ENCODE assay signal across 11 cellular contexts in genomic region chr20:38369387-38369786, GRCh38. TPM values are rescaled to one million over a fixed set of nuclear protein-coding genes. Genes with fewer than 3 reads are reported as not detected.
DNase-seq lines count a peak whose midpoint lies in the region; ATAC-seq, FAIRE-seq and TF ChIP-seq lines count a peak whose summit lies in the region.
"Had no signal": no experiment of that assay in that cellular context is flagged by ENCODE, and none has a peak within 500 bp of the region (broad histone marks: within the 10 kb centered on the region; RNA-seq: fewer than 3 reads in every experiment).

No MANE protein-coding gene starts in this region.

- POLR2A ChIA-PET in H1 (lab: Charles Lee; ENCODE audit: partially characterized antibody): interaction anchor here (0.8 to 0.9 kb wide), 3 partner anchors 9 to 66 kb away, joined by 3 read pairs; partner anchors contain the start of gene SNHG17

- H3K9ac ChIP-seq in H1 (replicated peaks in 1 of 4; ENCODE audit: extremely low read depth in 1 of 4, low read depth in 3 of 4, low read length in 3 of 4) (no peak overlapping the region), kidney (ENCODE audit: low read length in 2 of 2) (no peak overlapping the region)

- H2AFZ ChIP-seq in H1 (ENCODE audit: low read length): peak overlapping the region; percentile 98; the same call in 1 of the 2 replicates

- no peaks in the 10 kb centered on the region; a peak in 1 of 7 replicates for H3K27me3 ChIP-seq in H1 (replicated peaks in 1 of 4; ENCODE audit: control insufficient read depth in 3 of 4, extremely low read depth in 1 of 4, insufficient read depth in 3 of 4, low read length in 3 of 4)

- no peak overlapping the region for H4K5ac ChIP-seq in H1 (ENCODE audit: insufficient read length, low read depth, low read length)

- H3K14ac ChIP-seq in H1 (ENCODE audit: insufficient read length): no peak overlapping the region

- H3K23me2 ChIP-seq in H1 (ENCODE audit: low read depth, low read length): no peaks in the 10 kb centered on the region

- ATAC-seq in stimulated activated memory B cell treated with anti-CD40 and anti-IgM and Interleukin-4, amounts not matched to agents 10 μg/mL and 1 μg/mL and 100 μg/mL, for 72 hours: peak; percentile 72
- no peak for ATAC-seq in GM18867 (IDR thresholded peaks at IDR 0.05; ENCODE audit: unreplicated experiment)

- no peak overlapping the region for H3K23ac ChIP-seq in H1 (ENCODE audit: insufficient read length)

- no peak overlapping the region for H2BK5ac ChIP-seq in H1 (ENCODE audit: low read depth, low read length)

- no peaks in the 10 kb centered on the region for H3K79me1 ChIP-seq in H1 (ENCODE audit: low read depth, low read length)

- WGBS in H1 (ENCODE audit: extremely low coverage in 1 of 2, insufficient coverage in 1 of 2, insufficient read length in 1 of 2, insufficient replicate concordance in 2 of 2, low coverage in 1 of 2, low lambda C conversion rate in 2 of 2, missing lambda C conversion rate in 1 of 2), 2 experiments: 60% methylated on average over 2 of the region's 2 CpGs; no CpG with 5 or more reads in 1 of the 2 experiments

- no peaks in the 10 kb centered on the region for H4K20me1 ChIP-seq in H1 (replicated peaks in 1 of 2; ENCODE audit: control insufficient read depth in 1 of 2, insufficient read depth in 2 of 2, low read length in 2 of 2)

- H3K9me3 ChIP-seq in H1 (ENCODE audit: insufficient read depth in 2 of 2, low read depth in 1 of 2, low read length in 1 of 2) (no peaks in the 10 kb centered on the region), kidney (ENCODE audit: control insufficient read depth in 1 of 2, low read length in 2 of 2) (no peaks in the 10 kb centered on the region)

- H2BK120ac ChIP-seq in H1 (replicated peaks; ENCODE audit: low read depth, low read length): no peak overlapping the region

- H3K27ac Mint-ChIP-seq in stimulated activated memory B cell treated with anti-CD40 and anti-IgM and Interleukin-4, amounts not matched to agents 10 μg/mL and 1 μg/mL and 100 μg/mL, for 72 hours: no peak overlapping the region
- H3K27ac Mint-ChIP-seq: T-helper 1 cell treated with Interleukin-12 subunit alpha and Interleukin-12 subunit beta and Interleukin-4 antibody, amounts not matched to agents 30 μg/mL and 1 μg/mL, for 36 hours had no signal

- H3K4me3 ChIP-seq in H1 (ENCODE audit: extremely low read depth in 1 of 4, insufficient read depth in 2 of 4, low read depth in 3 of 4, low read length in 4 of 4) (peak overlapping the region in 1 of 4 experiments; percentile 33; a peak in 1 of 8 replicates), kidney (ENCODE audit: low read length in 2 of 2) (no peak overlapping the region)

- H4K91ac ChIP-seq in H1 (replicated peaks; ENCODE audit: insufficient read length, low read length): no peak overlapping the region

- TF ChIP-seq CTCF in H1 (IDR thresholded peaks at IDR 0.05; ENCODE audit: control extremely low read depth in 1 of 3, insufficient read depth in 1 of 3, low read depth in 1 of 3, low read length in 3 of 3) (no peak), kidney (IDR thresholded peaks at IDR 0.05; ENCODE audit: borderline replicate concordance, extremely low read depth, insufficient read depth) (no peak)

- H2BK15ac ChIP-seq in H1 (ENCODE audit: low read length): no peak overlapping the region

- peaks cover 0 to 3% (median 0%) of the 10 kb centered on the region in 4 experiments; a peak in 1 of 7 replicates for H3K4me1 ChIP-seq in H1 (replicated peaks in 1 of 4; ENCODE audit: control insufficient read depth in 3 of 4, insufficient read depth in 4 of 4, low read length in 3 of 4)
- no peaks in the 10 kb centered on the region for H3K4me1 ChIP-seq in kidney (ENCODE audit: control insufficient read depth in 1 of 2, insufficient read depth in 1 of 2, low read depth in 1 of 2, low read length in 2 of 2)

- no peak overlapping the region for H3K18ac ChIP-seq in H1 (ENCODE audit: extremely low read depth, low read length)

- DNase-seq in DMS53 (lab: John Stamatoyannopoulos, UW): peak; percentile 25
- DNase-seq in DMS53 treated with DMSO at 0.1 percent for 48 hours (lab: John Stamatoyannopoulos, UW; ENCODE audit: unreplicated experiment): no peak
- peak; percentile 74 for DNase-seq in OCI-M1 (lab: John Stamatoyannopoulos, UW)
- no peak for DNase-seq in H1 (ENCODE audit: low read depth in 1 of 2, low spot score in 2 of 2)
- no peak for DNase-seq in kidney
- no peak for DNase-seq in GM03348 (ENCODE audit: low spot score)
- DNase-seq: 8988T, KG1 had no signal

- peaks cover 3% of the 10 kb centered on the region for H3K9me3 Mint-ChIP-seq in stimulated activated memory B cell treated with anti-CD40 and anti-IgM and Interleukin-4, amounts not matched to agents 10 μg/mL and 1 μg/mL and 100 μg/mL, for 72 hours
- H3K9me3 Mint-ChIP-seq: T-helper 1 cell treated with Interleukin-12 subunit alpha and Interleukin-12 subunit beta and Interleukin-4 antibody, amounts not matched to agents 30 μg/mL and 1 μg/mL, for 36 hours had no signal

- H4K8ac ChIP-seq in H1 (ENCODE audit: extremely low read depth, insufficient read depth, low read length): no peak overlapping the region

- FAIRE-seq in H1 (lab: Jason Lieb, UNC): peak; percentile 50
- FAIRE-seq in kidney (lab: Jason Lieb, UNC): no peak

- H3K79me2 ChIP-seq in H1 (ENCODE audit: control insufficient read depth in 1 of 2, insufficient read depth in 2 of 2, low read length in 2 of 2): no peaks in the 10 kb centered on the region

- no peak overlapping the region for H2BK20ac ChIP-seq in H1 (ENCODE audit: low read length)

- no peak overlapping the region for H3K4ac ChIP-seq in H1 (replicated peaks; ENCODE audit: insufficient read length, low read depth, low read length)

- H3K27me3 Mint-ChIP-seq in stimulated activated memory B cell treated with anti-CD40 and anti-IgM and Interleukin-4, amounts not matched to agents 10 μg/mL and 1 μg/mL and 100 μg/mL, for 72 hours: peaks cover 4% of the 10 kb centered on the region

- TF ChIP-seq RAD21 in H1 (IDR thresholded peaks at IDR 0.05 in 1 of 2, conservative IDR thresholded peaks at IDR 0.05 in 1 of 2; ENCODE audit: low read depth in 2 of 2, low read length in 2 of 2): no peak

- no peak for TF ChIP-seq EP300 in H1 (IDR thresholded peaks at IDR 0.05; ENCODE audit: borderline replicate concordance in 1 of 2, low read depth in 2 of 2, low read length in 2 of 2)

- peaks cover 8% of the 10 kb centered on the region for H3K4me1 Mint-ChIP-seq in stimulated activated memory B cell treated with anti-CD40 and anti-IgM and Interleukin-4, amounts not matched to agents 10 μg/mL and 1 μg/mL and 100 μg/mL, for 72 hours

- H3K36me3 ChIP-seq in H1 (ENCODE audit: control insufficient read depth in 2 of 4, insufficient read depth in 4 of 4, low read length in 3 of 4) (no peaks in the 10 kb centered on the region), kidney (ENCODE audit: control insufficient read depth in 1 of 2, insufficient read depth in 2 of 2, low read length in 2 of 2) (no peaks in the 10 kb centered on the region)

- H3K4me2 ChIP-seq in H1 (ENCODE audit: insufficient read depth in 1 of 2, low read depth in 2 of 2, low read length in 2 of 2): peak overlapping the region; percentile 9 to 39; a peak in 1 of 4 replicates

- H2BK12ac ChIP-seq in H1 (ENCODE audit: low read depth, low read length): no peak overlapping the region

- H3K4me3 Mint-ChIP-seq in stimulated activated memory B cell treated with anti-CD40 and anti-IgM and Interleukin-4, amounts not matched to agents 10 μg/mL and 1 μg/mL and 100 μg/mL, for 72 hours: no peak overlapping the region
- H3K4me3 Mint-ChIP-seq: T-helper 1 cell treated with Interleukin-12 subunit alpha and Interleukin-12 subunit beta and Interleukin-4 antibody, amounts not matched to agents 30 μg/mL and 1 μg/mL, for 36 hours had no signal

- CTCF ChIA-PET in H1 (lab: Charles Lee; ENCODE audit: partially characterized antibody): interaction anchor here (9.6 to 9.9 kb wide), 2 partner anchors 12 to 31 kb away, joined by 48 to 90 read pairs; no protein-coding TSS in a partner anchor

- no peaks in the 10 kb centered on the region for H3K36me3 Mint-ChIP-seq in stimulated activated memory B cell treated with anti-CD40 and anti-IgM and Interleukin-4, amounts not matched to agents 10 μg/mL and 1 μg/mL and 100 μg/mL, for 72 hours

- intact Hi-C loops in kidney (cut with DNase I): no loop called here

- no peak for TF ChIP-seq POLR2A in H1 (IDR thresholded peaks at IDR 0.05; ENCODE audit: control extremely low read depth in 1 of 2, low read depth in 2 of 2, low read length in 2 of 2)

- no peak overlapping the region for H3K27ac ChIP-seq in H1 (ENCODE audit: low read depth, low read length)
- H3K27ac ChIP-seq in kidney (ENCODE audit: low read depth in 2 of 2, low read length in 2 of 2): no peak overlapping the region

- H2AK5ac ChIP-seq in H1 (ENCODE audit: low read depth, low read length): no peak overlapping the region

- H3K56ac ChIP-seq in H1 (replicated peaks; ENCODE audit: insufficient read length, low read depth, low read length): no peak overlapping the region

TF ChIP-seq in H1, 55 proteins besides CTCF, POLR2A, EP300 and RAD21 (continues in another document):
- TF ChIP-seq RFX5 (IDR thresholded peaks at IDR 0.05; ENCODE audit: borderline replicate concordance, low read depth, low read length) (no peak), SP1 (IDR thresholded peaks at IDR 0.05; ENCODE audit: low read depth, low read length) (peak; percentile 65; the same call in 1 of the 2 replicates), YY1 (IDR thresholded peaks at IDR 0.05; ENCODE audit: low read depth, low read length) (peak; percentile 62; the same call in 1 of the 2 replicates), SP2 (IDR thresholded peaks at IDR 0.05; ENCODE audit: low read length) (no peak), KDM5A (IDR thresholded peaks at IDR 0.05; ENCODE audit: low read length) (no peak), USF2 (IDR thresholded peaks at IDR 0.05; ENCODE audit: low read length) (no peak)

RNA-seq across cellular contexts. Expression of gene LBP, which starts 23.1 kb away (rescaled TPM):
- total RNA-seq in H1 (2021; fragmentation: NEBNext Ultra II Directional; extraction: Animal tissue kit (Norgen Biotek cat#: 25700)): 0.48 and 0.63 TPM in 2 replicates
- polyA plus RNA-seq in H1 (2011; rRNA removed) (0.44 and 0.60 TPM in 2 replicates), kidney (ENCODE audit: insufficient read depth, low read depth, low replicate concordance) (1.2 TPM)
- 0.37 TPM for polyA plus RNA-seq in H1 (2011; cell fraction: cytosol; rRNA removed)
- polyA plus RNA-seq in H1 (2011; cell fraction: nucleus; rRNA removed): 0.61 TPM
- polyA plus RNA-seq in H1 (2012, experiment 1 of 2): 0.35 to 0.69 TPM (median 0.57 TPM) in 4 replicates
- polyA plus RNA-seq in H1 (2012, experiment 2 of 2): 0.29 TPM
- polyA plus RNA-seq in H1 (2013, experiment 1 of 2): 0.28 TPM
- 0.33 TPM for polyA plus RNA-seq in H1 (2013, experiment 2 of 2)
- 0.37 and 1.2 TPM in 2 replicates for polyA minus RNA-seq in H1 (2011; rRNA and poly(A)+ RNA removed)
- not detected for polyA minus RNA-seq in H1 (2011; cell fraction: cytosol; rRNA and poly(A)+ RNA removed)
- 0.40 TPM for polyA minus RNA-seq in H1 (2011; cell fraction: nucleus; rRNA and poly(A)+ RNA removed)
- 2.3 TPM for total RNA-seq in kidney

Comparison
In these comparisons a context has a peak if more than half of its experiments do, and no peak if none do; other contexts are left out.
1. DNase-seq: peak in DMS53 (single experiment) and OCI-M1 (single experiment); none in DMS53 treated with DMSO at 0.1 percent for 48 hours (single experiment), H1 (0 of 2), kidney (single experiment) and GM03348 (single experiment).